ENCODE assay signal across 20 cellular contexts in genomic region chr7:32169236-32169635, GRCh38.
"Had no signal": no experiment of that assay in that cellular context is flagged by ENCODE, and none has a peak within 500 bp of the region (broad histone marks: within the 10 kb centered on the region; RNA-seq: fewer than 3 reads in every experiment).

No MANE protein-coding gene starts in this region.

- H3K9me3 ChIP-seq: MG63, SJSA1 had no signal

- H3K36me3 ChIP-seq: MG63, SJSA1 had no signal

- DNase-seq: KBM-7, MG63, NCI-H1092 treated with DMSO at 0.1 percent for 48 hours, NCI-H1436, NCI-H187, NCI-H2029, NCI-H2171, NCI-H226, NCI-H446, NCI-H510A treated with DMSO at 0.1 percent for 48 hours, NCI-H526, Right ventricle myocardium superior, RPMI8226, SIG-M5, T-helper 1 cell had no signal

- H3K27ac ChIP-seq: HL-60, SJSA1, SK-N-MC had no signal

- H3K27me3 ChIP-seq: MG63, SJSA1 had no signal

- FAIRE-seq: HTR-8/SVneo, RCC 7860 had no signal

- H3K4me3 ChIP-seq: MG63, SJSA1, SK-N-MC had no signal
